ENCODE assay signal across 18 cellular contexts in the genomic region with DNA sequence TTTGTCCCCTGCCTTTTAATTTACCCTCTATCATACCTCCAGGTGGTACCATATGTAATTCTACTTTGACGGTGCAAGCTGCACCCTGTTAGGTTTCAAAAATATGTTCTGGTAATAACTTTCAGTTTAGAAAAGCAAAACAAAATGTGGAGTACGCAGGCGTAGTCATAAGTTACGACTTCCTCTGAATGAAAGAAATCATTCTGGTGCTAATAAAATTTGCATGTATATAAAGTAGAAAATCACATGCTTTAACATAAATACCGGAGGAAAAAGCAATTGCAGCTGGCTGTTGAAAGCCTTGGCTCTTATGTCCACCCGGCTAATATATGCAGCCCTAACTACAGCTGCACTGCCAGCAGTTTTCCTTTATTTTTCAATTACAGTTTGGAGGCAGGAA.
DNase-seq lines count a peak whose midpoint lies in the region; ATAC-seq and TF ChIP-seq lines count a peak whose summit lies in the region.
"Had no signal": no experiment of that assay in that cellular context is flagged by ENCODE, and none has a peak within 500 bp of the region (broad histone marks: within the 10 kb centered on the region; RNA-seq: fewer than 3 reads in every experiment).

No MANE protein-coding gene starts in this region.

- H3K4me3 Mint-ChIP-seq in stimulated activated memory B cell treated with anti-CD40 and anti-IgM and Interleukin-4, amounts not matched to agents 10 μg/mL and 1 μg/mL and 100 μg/mL, for 72 hours = peak overlapping the region; percentile 53
- H3K4me3 Mint-ChIP-seq: CD4-positive, CD25-positive, alpha-beta regulatory T cell; T-cell; type B pancreatic cell had no signal

- H3K27me3 ChIP-seq in testis (no peaks in the 10 kb centered on the region), right lobe of liver (no peaks in the 10 kb centered on the region)
- H3K27me3 ChIP-seq: gastroesophageal sphincter had no signal

- peaks cover 11% of the 10 kb centered on the region for H3K4me1 Mint-ChIP-seq in stimulated activated memory B cell treated with anti-CD40 and anti-IgM and Interleukin-4, amounts not matched to agents 10 μg/mL and 1 μg/mL and 100 μg/mL, for 72 hours
- H3K4me1 Mint-ChIP-seq: CD4-positive, CD25-positive, alpha-beta regulatory T cell; T-cell had no signal

- H3K9me3 ChIP-seq in testis = no peaks in the 10 kb centered on the region
- H3K9me3 ChIP-seq in right lobe of liver = no peaks in the 10 kb centered on the region
- H3K9me3 ChIP-seq: gastroesophageal sphincter had no signal

- TF ChIP-seq CTCF in astrocyte of the spinal cord (IDR thresholded peaks at IDR 0.05; ENCODE audit: low read depth, low read length) = no peak
- no peak for TF ChIP-seq CTCF in testis (IDR thresholded peaks at IDR 0.05)
- no peak for TF ChIP-seq CTCF in right lobe of liver (IDR thresholded peaks at IDR 0.05)

- WGBS in testis, 2 donors = 42 to 51% methylated on average over 6 of the region's 6 CpGs
- WGBS in right lobe of liver (ENCODE audit: insufficient coverage, low coverage, low lambda C conversion rate, missing lambda C conversion rate) = 51% methylated on average over 6 of the region's 6 CpGs

- H3K4me1 ChIP-seq in testis (no peaks in the 10 kb centered on the region), right lobe of liver (no peaks in the 10 kb centered on the region)
- H3K4me1 ChIP-seq: gastroesophageal sphincter had no signal

- DNase-seq in DMS 273 (lab: John Stamatoyannopoulos, UW; ENCODE audit: unreplicated experiment) = peak; percentile 26
- no peak for DNase-seq in DMS 273 treated with DMSO at 0.1 percent for 48 hours (lab: John Stamatoyannopoulos, UW)
- peak; percentile 29 for DNase-seq in LHCN-M2 (ENCODE audit: low read depth)
- DNase-seq in astrocyte of the spinal cord (ENCODE audit: low read depth, low spot score) = no peak
- DNase-seq in COR-L47 (lab: John Stamatoyannopoulos, UW) = no peak
- no peak for DNase-seq in testis
- no peak for DNase-seq in right lobe of liver
- DNase-seq: amygdala; CD4-positive, CD25-positive, alpha-beta regulatory T cell; KG1; NCI-H146; NCI-H510A treated with DMSO at 0.1 percent for 48 hours; stimulated activated CD4-positive, alpha-beta T cell treated with anti-CD3 and anti-CD28 coated beads, Interleukin-2, amount 100 ng/mL, for 48 hours; T-cell had no signal

- H3K36me3 Mint-ChIP-seq in stimulated activated memory B cell treated with anti-CD40 and anti-IgM and Interleukin-4, amounts not matched to agents 10 μg/mL and 1 μg/mL and 100 μg/mL, for 72 hours = peaks cover 5% of the 10 kb centered on the region
- H3K36me3 Mint-ChIP-seq: CD4-positive, CD25-positive, alpha-beta regulatory T cell; T-cell; type B pancreatic cell had no signal

- no peak overlapping the region for H3K27ac ChIP-seq in testis
- H3K27ac ChIP-seq in right lobe of liver = no peak overlapping the region
- H3K27ac ChIP-seq: 22Rv1, gastroesophageal sphincter had no signal

- no peak for TF ChIP-seq POLR2A in testis (IDR thresholded peaks at IDR 0.05)
- no peak for TF ChIP-seq POLR2A in right lobe of liver (IDR thresholded peaks at IDR 0.05)

- peaks cover 13% of the 10 kb centered on the region for H3K9me3 Mint-ChIP-seq in stimulated activated memory B cell treated with anti-CD40 and anti-IgM and Interleukin-4, amounts not matched to agents 10 μg/mL and 1 μg/mL and 100 μg/mL, for 72 hours

- H3K36me3 ChIP-seq in testis (ENCODE audit: low read depth, missing control alignments) = no peaks in the 10 kb centered on the region
- no peaks in the 10 kb centered on the region for H3K36me3 ChIP-seq in right lobe of liver
- H3K36me3 ChIP-seq: gastroesophageal sphincter had no signal

- H3K4me3 ChIP-seq in astrocyte of the spinal cord (ENCODE audit: low read depth, low read length) (peak overlapping the region; percentile 11), testis (no peak overlapping the region), right lobe of liver (no peak overlapping the region)

- in situ Hi-C loops in astrocyte of the spinal cord (cut with HindIII; ENCODE audit: low sequenced_read_pairs) = no loop called here

- intact Hi-C loops in testis (cut with DNase I; ENCODE audit: low total_unique reads) = no loop called here
- intact Hi-C loops in right lobe of liver (cut with DNase I) = no loop called here

- H3K27me3 Mint-ChIP-seq in stimulated activated memory B cell treated with anti-CD40 and anti-IgM and Interleukin-4, amounts not matched to agents 10 μg/mL and 1 μg/mL and 100 μg/mL, for 72 hours = no peaks in the 10 kb centered on the region
- H3K27me3 Mint-ChIP-seq: CD4-positive, CD25-positive, alpha-beta regulatory T cell; T-cell; type B pancreatic cell had no signal

- ATAC-seq in stimulated activated memory B cell treated with anti-CD40 and anti-IgM and Interleukin-4, amounts not matched to agents 10 μg/mL and 1 μg/mL and 100 μg/mL, for 72 hours = no peak
- no peak for ATAC-seq in right lobe of liver
- ATAC-seq: gastroesophageal sphincter, T-cell had no signal

- H3K27ac Mint-ChIP-seq in stimulated activated memory B cell treated with anti-CD40 and anti-IgM and Interleukin-4, amounts not matched to agents 10 μg/mL and 1 μg/mL and 100 μg/mL, for 72 hours = no peak overlapping the region
- H3K27ac Mint-ChIP-seq: T-cell, type B pancreatic cell had no signal

Comparison
In these comparisons a context has a peak if more than half of its experiments do, and no peak if none do; other contexts are left out.
1. DNase-seq: peak in DMS 273 (single experiment) and LHCN-M2 (single experiment); none in DMS 273 treated with DMSO at 0.1 percent for 48 hours (single experiment), astrocyte of the spinal cord (single experiment), COR-L47 (single experiment), testis (single experiment) and right lobe of liver (0 of 3).